Comparison of ENCODE assay signal across 1 cellular context in genomic region chr14:104085889-104086201, GRCh38.
TF ChIP-seq lines count a peak whose summit lies in the region.

No MANE protein-coding gene starts in this region.

TF ChIP-seq in SK-N-SH, 30 proteins besides CTCF, POLR2A, EP300 and RAD21 (continued from another document):
- no peak for TF ChIP-seq MAX (IDR thresholded peaks at IDR 0.05; ENCODE audit: low read depth)
- no peak for TF ChIP-seq GATA2 (CRISPR knock-in tag; IDR thresholded peaks at IDR 0.05)
- TF ChIP-seq MXI1 (IDR thresholded peaks at IDR 0.05; ENCODE audit: low read depth, low read length) = no peak
- no peak for TF ChIP-seq SIN3A (IDR thresholded peaks at IDR 0.05; ENCODE audit: borderline replicate concordance, low read depth, low read length)
- TF ChIP-seq PBX3 (IDR thresholded peaks at IDR 0.05) = no peak
- no peak for TF ChIP-seq TAF1 (IDR thresholded peaks at IDR 0.05; ENCODE audit: borderline replicate concordance, low read depth, low read length)
- TF ChIP-seq USF2 (IDR thresholded peaks at IDR 0.05; ENCODE audit: borderline replicate concordance, low read depth, low read length) = no peak
